In genomic region chr1:6343506-6344405, GRCh38 we compare ENCODE assay signal across 8 cellular contexts. TPM values are rescaled to one million over a fixed set of nuclear protein-coding genes. Genes with fewer than 3 reads are reported as not detected.
DNase-seq lines count a peak whose midpoint lies in the region; ATAC-seq and TF ChIP-seq lines count a peak whose summit lies in the region.

No MANE protein-coding gene starts in this region.

- H3K27me3 ChIP-seq in Caco-2 (replicated peaks; ENCODE audit: control insufficient read depth, insufficient read depth, low read length) (no peaks in the 10 kb centered on the region), OCI-LY3 (ENCODE audit: low read depth, low read length) (no peaks in the 10 kb centered on the region), aorta (ENCODE audit: control insufficient read depth in 1 of 2, insufficient read depth in 2 of 2, low read length in 1 of 2) (no peaks in the 10 kb centered on the region)

- peaks cover 57% of the 10 kb centered on the region for H3K36me3 Mint-ChIP-seq in Caco-2 (ENCODE audit: insufficient read depth, unreplicated experiment)

- no peak overlapping the region for H3K4me3 Mint-ChIP-seq in Caco-2 (ENCODE audit: unreplicated experiment)

- no peaks in the 10 kb centered on the region for H3K79me2 ChIP-seq in OCI-LY3 (ENCODE audit: low read length)

- intact Hi-C loops in Caco-2 (cut with micrococcal nuclease; ENCODE audit: unreplicated experiment) = loop anchor here (2.0 kb wide), 1 partner anchor 97 kb away; no protein-coding TSS in a partner anchor
- intact Hi-C loops in aorta (cut with DNase I) = loop anchor here (2.0 to 5.0 kb wide), 2 partner anchors 96 to 97 kb away; no protein-coding TSS in a partner anchor

- peak overlapping the region; percentile 39 for H3K27ac Mint-ChIP-seq in Caco-2 (ENCODE audit: unreplicated experiment)

- WGBS in aorta, 2 donors = 66 to 71% methylated on average over 17 of the region's 17 CpGs

- no TSS peak for BruUV-seq in Caco-2 (replicated peaks; lab: Mats Ljungman, UMichigan)

- H3K9me3 Mint-ChIP-seq in Caco-2 (ENCODE audit: unreplicated experiment) = no peaks in the 10 kb centered on the region

- H3K4me3 ChIP-seq in Caco-2 (ENCODE audit: low read depth, low read length) = no peak overlapping the region
- H3K4me3 ChIP-seq in OCI-LY3 (ENCODE audit: low read length) = no peak overlapping the region
- no peak overlapping the region for H3K4me3 ChIP-seq in aorta (ENCODE audit: low read length in 2 of 2)

- H3K27ac ChIP-seq in OCI-LY3 (ENCODE audit: low read length) (no peak overlapping the region), aorta (ENCODE audit: low read depth in 1 of 2, low read length in 2 of 2) (no peak overlapping the region)

- TF ChIP-seq CTCF in Caco-2 (IDR thresholded peaks at IDR 0.05; ENCODE audit: insufficient read depth in 1 of 2, low read depth in 1 of 2, low read length in 1 of 2, severe bottlenecking in 1 of 2, unreplicated experiment in 1 of 2) (peak; percentile 58 to 59), OCI-LY3 (IDR thresholded peaks at IDR 0.05; ENCODE audit: low read depth, low read length) (peak; percentile 71)

- CTCF ChIA-PET in Caco-2 (lab: Charles Lee) = interaction anchor here (0.6 kb wide), 2 partner anchors 50 to 51 kb away, joined by 4 to 6 read pairs; partner anchors contain the start of gene ACOT7

- H3K4me1 ChIP-seq in Caco-2 (no peaks in the 10 kb centered on the region), OCI-LY3 (ENCODE audit: low read length) (no peaks in the 10 kb centered on the region), aorta (ENCODE audit: control insufficient read depth in 1 of 2, insufficient read depth in 2 of 2, low read length in 2 of 2) (no peaks in the 10 kb centered on the region)

- no peak overlapping the region for H3K4me2 ChIP-seq in OCI-LY3 (ENCODE audit: low read length)

- DNase-seq in Caco-2 = peak in 1 of 2 experiments; percentile 67
- DNase-seq in activated T-helper 1 cell treated with Interleukin-2 at 50 U/mL for 16 hours (ENCODE audit: low read depth) = peak; percentile 9
- peak; percentile 81 for DNase-seq in fibroblast of peridontal ligament (ENCODE audit: extremely low read depth)
- peak in 31 of 56 donors; percentile 11 to 71 (median 29) for DNase-seq in nucleus accumbens (lab: John Stamatoyannopoulos, UW)
- peak in 1 of 2 donors; percentile 65 for DNase-seq in aorta
- no peak for DNase-seq in NCI-H2107 treated with DMSO at 0.1 percent for 48 hours (lab: John Stamatoyannopoulos, UW; ENCODE audit: unreplicated experiment)

- no peak overlapping the region for H3K9ac ChIP-seq in OCI-LY3 (ENCODE audit: low read length)

- peaks cover 9% of the 10 kb centered on the region for H3K4me1 Mint-ChIP-seq in Caco-2 (ENCODE audit: low read depth, unreplicated experiment)

- no peaks in the 10 kb centered on the region for H3K36me3 ChIP-seq in Caco-2 (ENCODE audit: control insufficient read depth, insufficient read depth, low read length)
- H3K36me3 ChIP-seq in OCI-LY3 (replicated peaks; ENCODE audit: low read depth, low read length) = no peaks in the 10 kb centered on the region
- H3K36me3 ChIP-seq in aorta (ENCODE audit: control insufficient read depth in 1 of 2, insufficient read depth in 2 of 2, low read length in 1 of 2) = no peaks in the 10 kb centered on the region

- peaks cover 5% of the 10 kb centered on the region for H4K20me1 ChIP-seq in OCI-LY3 (ENCODE audit: insufficient read depth, low read length)

- H3K27me3 Mint-ChIP-seq in Caco-2 (ENCODE audit: insufficient read depth, unreplicated experiment) = no peaks in the 10 kb centered on the region

- no peak overlapping the region for H2AFZ ChIP-seq in OCI-LY3 (ENCODE audit: low read depth, low read length)

- POLR2A ChIA-PET in Caco-2 (lab: Charles Lee) = no interaction called here

- ATAC-seq in HG02885 (IDR thresholded peaks at IDR 0.05; ENCODE audit: poor library complexity, unreplicated experiment) (peak; percentile 49), aorta (ENCODE audit: low FRiP score) (peak; percentile 83)

- H3K9me3 ChIP-seq in Caco-2 = no peaks in the 10 kb centered on the region
- H3K9me3 ChIP-seq in OCI-LY3 (ENCODE audit: insufficient read depth, low read length) = no peaks in the 10 kb centered on the region
- no peaks in the 10 kb centered on the region for H3K9me3 ChIP-seq in aorta (ENCODE audit: control insufficient read depth, low read length)

RNA-seq across cellular contexts. Expression of gene ACOT7, which starts 49.8 kb away (rescaled TPM):
- total RNA-seq in Caco-2 (2022) (179 and 221 TPM in 2 replicates), aorta (10 to 100 TPM; 12.5 to 20.9 TPM)
- polyA plus RNA-seq in aorta = 10 to 100 TPM; 14.4 to 22.6 TPM
